ENCODE assay signal across 8 cellular contexts in the genomic region with DNA sequence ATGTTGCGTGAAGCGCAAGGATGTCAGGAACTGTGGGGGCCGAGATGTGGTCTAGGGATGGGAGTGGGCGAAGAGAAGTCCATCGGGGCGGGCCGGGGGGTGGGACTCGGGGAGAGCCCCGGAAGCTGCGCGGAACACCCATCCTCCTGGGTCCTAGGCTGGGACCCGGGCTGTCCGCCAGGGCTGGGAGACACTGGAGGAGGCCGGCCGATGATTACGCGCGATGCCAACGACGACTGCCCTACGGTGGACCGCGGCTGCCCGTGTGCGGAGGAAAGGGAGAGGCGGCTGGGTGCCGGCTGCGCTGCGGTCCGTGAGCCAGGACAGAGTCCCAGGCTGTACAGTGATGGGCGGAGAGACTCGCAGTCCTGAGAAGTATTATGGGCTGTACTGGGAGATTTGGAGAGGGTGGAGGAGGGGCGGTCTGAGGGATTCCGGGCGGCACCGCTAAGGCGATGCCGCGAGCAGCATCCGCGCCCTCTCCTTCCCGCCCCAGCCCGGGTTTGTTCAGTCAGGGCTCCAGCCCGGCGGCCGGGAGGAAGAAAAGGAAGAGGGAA. TPM values are rescaled to one million over a fixed set of nuclear protein-coding genes. Genes with fewer than 3 reads are reported as not detected.
DNase-seq lines count a peak whose midpoint lies in the region; ATAC-seq, FAIRE-seq and TF ChIP-seq lines count a peak whose summit lies in the region.
"Not testable (repeated sequence)": the region's sequence is repeated elsewhere in the genome, so short reads cannot be mapped to it uniquely, and the experiment has no call there.

No MANE protein-coding gene starts in this region.

- H3K9me2 ChIP-seq in GM23248 (ENCODE audit: insufficient read depth): not testable (repeated sequence)

- not testable (repeated sequence) for H4K20me1 ChIP-seq in GM23248 (ENCODE audit: insufficient read depth); K562 (replicated peaks; ENCODE audit: control insufficient read depth, insufficient read depth, low read length)

- H3K4me3 ChIP-seq in GM23248 (peak overlapping the region; percentile 61), WERI-Rb-1 (ENCODE audit: low read depth, low read length) (peak overlapping the region; percentile 47), K562 (0 out of 2 replicates have a peak overlapping the region, but pooled peaks have one; percentile 27), left ventricle myocardium inferior (peak overlapping the region; percentile 64), transverse colon (peak overlapping the region in 3 of 4 donors; percentile 26 to 36 (median 33))

- TF ChIP-seq EP300 in K562 (IDR thresholded peaks at IDR 0.05; ENCODE audit: low read length); transverse colon (IDR thresholded peaks at IDR 0.05; ENCODE audit: low read depth): not testable (repeated sequence)

- H3K9ac ChIP-seq in GM23248: peak overlapping the region; percentile 72
- not testable (repeated sequence) for H3K9ac ChIP-seq in K562 (ENCODE audit: insufficient read depth in 1 of 2, low read depth in 2 of 2, low read length in 2 of 2)

- H3K9me1 ChIP-seq in K562 (ENCODE audit: control insufficient read depth, insufficient read depth, low read length): not testable (repeated sequence)

- not testable (repeated sequence) for H3K9me3 ChIP-seq in GM23248 (ENCODE audit: low read depth); WERI-Rb-1 (ENCODE audit: severe bottlenecking); K562 (replicated peaks; ENCODE audit: control insufficient read depth, insufficient read depth, low read depth, low read length); left ventricle myocardium inferior (replicated peaks); transverse colon

- not testable (repeated sequence) for H3F3A ChIP-seq in GM23248 (ENCODE audit: insufficient read depth)

- not testable (repeated sequence) for DNase-seq in GM23248; K562 (ENCODE audit: extremely low read depth in 1 of 4, low spot score in 3 of 4); omental fat pad (ENCODE audit: low spot score)
- DNase-seq in WERI-Rb-1 (peak; percentile 64), left ventricle myocardium inferior (peak; percentile 21), transverse colon (peak; percentile 12)

- not testable (repeated sequence) for FAIRE-seq in K562 (lab: Jason Lieb, UNC)

- intact Hi-C loops in K562 (cut with micrococcal nuclease); left ventricle myocardium inferior (cut with micrococcal nuclease); transverse colon (cut with DNase I; ENCODE audit: low total_unique reads): not testable (repeated sequence)

- H3K27ac ChIP-seq in GM23248 (peak overlapping the region; percentile 39; the same call in 1 of the 2 replicates), left ventricle myocardium inferior (replicated peaks) (peak overlapping the region; percentile 75), transverse colon (peak overlapping the region in 3 of 4 donors; percentile 74 to 80 (median 76))
- not testable (repeated sequence) for H3K27ac ChIP-seq in WERI-Rb-1; K562 (ENCODE audit: extremely low read depth, low read depth, low read length)

- POLR2A ChIA-PET in K562 (lab: Yijun Ruan, JAX): not testable (repeated sequence)

- H3K36me3 ChIP-seq in GM23248 (ENCODE audit: low read depth); WERI-Rb-1; K562 (ENCODE audit: control insufficient read depth, insufficient read depth, low read length); left ventricle myocardium inferior; transverse colon: not testable (repeated sequence)

- not testable (repeated sequence) for H2AFZ ChIP-seq in GM23248; K562 (ENCODE audit: low read depth, low read length)

- BruUV-seq in K562 (replicated peaks; lab: Mats Ljungman, UMichigan): not testable (repeated sequence)

- ATAC-seq in GM18511 (IDR thresholded peaks at IDR 0.05; ENCODE audit: unreplicated experiment) (peak; percentile 12), HG03354 (IDR thresholded peaks at IDR 0.05; ENCODE audit: poor library complexity, severe bottlenecking, unreplicated experiment) (peak; percentile 2), K562 (peak; percentile 46), omental fat pad (ENCODE audit: low FRiP score) (peak; percentile 49)

- not testable (repeated sequence) for TF ChIP-seq POLR2A in K562 (conservative IDR thresholded peaks at IDR 0.05); transverse colon (IDR thresholded peaks at IDR 0.05)

- CTCF ChIA-PET in K562 (lab: Yijun Ruan, JAX; ENCODE audit: low intra/inter-chr PET ratio): not testable (repeated sequence)

- H3K27me3 ChIP-seq in GM23248 (replicated peaks; ENCODE audit: insufficient read depth); WERI-Rb-1 (ENCODE audit: insufficient read depth, low read depth, severe bottlenecking); K562 (ENCODE audit: control insufficient read depth in 2 of 2, insufficient read depth in 2 of 2, low read length in 2 of 2); left ventricle myocardium inferior (ENCODE audit: low read depth); transverse colon: not testable (repeated sequence)

- not testable (repeated sequence) for TF ChIP-seq RAD21 in K562 (CRISPR knock-in tag; conservative IDR thresholded peaks at IDR 0.05 in 1 of 2, IDR thresholded peaks at IDR 0.05 in 1 of 2)

- H3K79me2 ChIP-seq in GM23248 (ENCODE audit: insufficient read depth); K562 (ENCODE audit: control insufficient read depth, insufficient read depth, low read length): not testable (repeated sequence)

- 0 to 2% methylated on average over 7 to 12 of the region's 46 CpGs for WGBS in GM23248 (ENCODE audit: low coverage in 1 of 2, low lambda C conversion rate in 2 of 2, missing lambda C conversion rate in 2 of 2), 2 experiments
- WGBS in K562 (ENCODE audit: insufficient coverage, low coverage, missing lambda C conversion rate): no CpG with 5 or more reads among the region's 46 CpGs
- no CpG with 5 or more reads among the region's 46 CpGs for WGBS in transverse colon (ENCODE audit: low coverage in 1 of 2), 2 donors

- not testable (repeated sequence) for H3K4me1 ChIP-seq in GM23248 (ENCODE audit: insufficient read depth); K562 (replicated peaks in 1 of 2; ENCODE audit: control insufficient read depth in 2 of 2, insufficient read depth in 2 of 2, low read length in 2 of 2); left ventricle myocardium inferior; transverse colon

- not testable (repeated sequence) for TF ChIP-seq CTCF in WERI-Rb-1 (IDR thresholded peaks at IDR 0.05; ENCODE audit: low read depth, low read length); K562 (IDR thresholded peaks at IDR 0.05 in 2 of 3, conservative IDR thresholded peaks at IDR 0.05 in 1 of 3; ENCODE audit: insufficient read depth in 2 of 3, low read depth in 1 of 3, low read length in 3 of 3); left ventricle myocardium inferior (IDR thresholded peaks at IDR 0.05; ENCODE audit: borderline replicate concordance); omental fat pad (IDR thresholded peaks at IDR 0.05); transverse colon (IDR thresholded peaks at IDR 0.05)

- not testable (repeated sequence) for H3K4me2 ChIP-seq in GM23248 (ENCODE audit: unreplicated experiment); K562 (ENCODE audit: insufficient read depth, low read length)

- in situ Hi-C loops in GM23248 (cut with MboI); K562 (cut with MboI); transverse colon (cut with MboI; ENCODE audit: low pct_ligation_motif_present in 1 of 4, low pct_unique_long_range_greater_than_20kb in 1 of 4, low sequenced_read_pairs in 3 of 4): not testable (repeated sequence)

RNA-seq across cellular contexts. Expression of a gene that starts 0.4 kb away (rescaled TPM):
- total RNA-seq in GM23248 (2014; rRNA removed; shearing (Covaris generic)): 12.6 and 16.1 TPM in 2 replicates
- polyA plus RNA-seq in GM23248 (2016; fragmentation: Nextera tagmentation; extraction: Ambion mirVana) (12.6 and 12.8 TPM in 2 replicates), K562 (2011; rRNA removed) (4.0 and 6.8 TPM in 2 replicates), K562 (2014; fragmentation: Illumina TruSeq; extraction: Trizol) (3.2 and 4.6 TPM in 2 replicates), K562 (2014; fragmentation: Nextera tagmentation; extraction: Ambion mirVana) (1 to 10 TPM; 4.3 to 5.4 TPM), K562 (2014; rRNA removed) (2.5 and 2.8 TPM in 2 replicates)
- total RNA-seq in K562 (2011; cell fraction: chromatin; rRNA removed; ENCODE audit: low replicate concordance): 14.0 and 15.7 TPM in 2 replicates
- total RNA-seq in K562 (2011; cell fraction: nucleolus; rRNA removed): 10.8 and 12.5 TPM in 2 replicates
- total RNA-seq in K562 (2011; cell fraction: nucleoplasm; rRNA removed): 8.0 and 12.3 TPM in 2 replicates
- total RNA-seq in K562 (2014; rRNA removed) (4.0 and 5.2 TPM in 2 replicates), K562 (2014; rRNA removed; fragmentation: Illumina TruSeq; extraction: Trizol) (3.6 and 4.6 TPM in 2 replicates), K562 (2015; rRNA removed; fragmentation: Illumina TruSeq; extraction: Trizol) (3.2 and 3.9 TPM in 2 replicates), K562 (2021) (16.3 and 17.6 TPM in 2 replicates), left ventricle myocardium inferior (9.4 TPM), omental fat pad (10 to 100 TPM; 11.2 to 58.5 (median 19.2) TPM), transverse colon (10 to 100 TPM in 1 of 4 donors, 1 to 10 TPM in 2, under 1 TPM in 1; 0.75 to 10.6 (median 6.4) TPM)
- 2.8 and 4.3 TPM in 2 replicates for polyA plus RNA-seq in K562 (2011; cell fraction: cytosol; rRNA removed)
- 4.6 and 10.0 TPM in 2 replicates for polyA plus RNA-seq in K562 (2011; cell fraction: nucleus; rRNA removed)
- 4.6 and 6.1 TPM in 2 replicates for polyA plus RNA-seq in K562 (2012)
- polyA minus RNA-seq in K562 (2011; rRNA and poly(A)+ RNA removed): 9.4 and 10.9 TPM in 2 replicates
- 5.2 and 13.7 TPM in 2 replicates for polyA minus RNA-seq in K562 (2011; cell fraction: cytosol; rRNA and poly(A)+ RNA removed)
- 10.2 and 14.6 TPM in 2 replicates for polyA minus RNA-seq in K562 (2011; cell fraction: nucleus; rRNA and poly(A)+ RNA removed)

RNA-seq across cellular contexts. Expression of a gene that starts 1.0 kb away (rescaled TPM):
- total RNA-seq in GM23248 (2014; rRNA removed; shearing (Covaris generic)): 0.43 and 1.1 TPM in 2 replicates
- polyA plus RNA-seq in GM23248 (2016; fragmentation: Nextera tagmentation; extraction: Ambion mirVana) (1.6 and 2.4 TPM in 2 replicates), K562 (2011; rRNA removed) (26.3 and 33.7 TPM in 2 replicates), K562 (2014; fragmentation: Illumina TruSeq; extraction: Trizol) (29.3 and 36.5 TPM in 2 replicates), K562 (2014; fragmentation: Nextera tagmentation; extraction: Ambion mirVana) (1 to 10 TPM; 5.5 to 7.3 TPM), K562 (2014; rRNA removed) (21.4 and 24.1 TPM in 2 replicates)
- 5.0 and 10.1 TPM in 2 replicates for total RNA-seq in K562 (2011; cell fraction: chromatin; rRNA removed; ENCODE audit: low replicate concordance)
- 6.2 and 7.7 TPM in 2 replicates for total RNA-seq in K562 (2011; cell fraction: nucleolus; rRNA removed)
- 8.4 and 14.0 TPM in 2 replicates for total RNA-seq in K562 (2011; cell fraction: nucleoplasm; rRNA removed)
- total RNA-seq in K562 (2014; rRNA removed) (15.1 and 16.8 TPM in 2 replicates), K562 (2014; rRNA removed; fragmentation: Illumina TruSeq; extraction: Trizol) (20.1 and 20.8 TPM in 2 replicates), K562 (2015; rRNA removed; fragmentation: Illumina TruSeq; extraction: Trizol) (16.1 and 21.3 TPM in 2 replicates), K562 (2021) (14.9 and 15.8 TPM in 2 replicates), left ventricle myocardium inferior (0.19 TPM), omental fat pad (under 1 TPM; 0.24 to 0.47 (median 0.31) TPM), transverse colon (not detected)
- 6.0 and 13.7 TPM in 2 replicates for polyA plus RNA-seq in K562 (2011; cell fraction: cytosol; rRNA removed)
- polyA plus RNA-seq in K562 (2011; cell fraction: nucleus; rRNA removed): 7.6 and 11.5 TPM in 2 replicates
- 15.6 and 17.9 TPM in 2 replicates for polyA plus RNA-seq in K562 (2012)
- polyA minus RNA-seq in K562 (2011; rRNA and poly(A)+ RNA removed): 16.9 and 18.7 TPM in 2 replicates
- 5.9 and 8.4 TPM in 2 replicates for polyA minus RNA-seq in K562 (2011; cell fraction: cytosol; rRNA and poly(A)+ RNA removed)
- 3.8 and 7.3 TPM in 2 replicates for polyA minus RNA-seq in K562 (2011; cell fraction: nucleus; rRNA and poly(A)+ RNA removed)
